28 cellular contexts compared by ENCODE assay signal in genomic region chr18:10989486-10989885, GRCh38.
"Had no signal": no experiment of that assay in that cellular context is flagged by ENCODE, and none has a peak within 500 bp of the region (broad histone marks: within the 10 kb centered on the region; RNA-seq: fewer than 3 reads in every experiment).

No MANE protein-coding gene starts in this region.

- ATAC-seq: effector memory CD8-positive, alpha-beta T cell; esophagus mucosa; foreskin keratinocyte; gastrocnemius medialis; gastroesophageal sphincter; heart left ventricle; heart right ventricle had no signal

- DNase-seq: colonic mucosa; cortex of kidney; dorsolateral prefrontal cortex; effector CD4-positive, alpha-beta T cell; effector CD8-positive, alpha-beta T cell; effector memory CD4-positive, alpha-beta T cell; effector memory CD8-positive, alpha-beta T cell; endodermal cell; erythroblast; esophagus squamous epithelium; foreskin fibroblast; foreskin keratinocyte; foreskin melanocyte; gastrocnemius medialis; glutamatergic neuron; head of caudate nucleus; heart left ventricle; heart right ventricle; hippocampal formation had no signal

- H3K4me3 ChIP-seq: colonic mucosa, coronary artery, dorsolateral prefrontal cortex, esophagus muscularis mucosa, esophagus squamous epithelium, gastrocnemius medialis, gastroesophageal sphincter, heart left ventricle, heart right ventricle, hepatocyte had no signal

- H3K4me2 ChIP-seq: hepatocyte had no signal

- H3K27ac ChIP-seq: colonic mucosa, coronary artery, dorsolateral prefrontal cortex, epithelial cell of prostate, esophagus muscularis mucosa, esophagus squamous epithelium, foreskin keratinocyte, gastrocnemius medialis, gastroesophageal sphincter, heart left ventricle, heart right ventricle, hepatocyte had no signal

- FAIRE-seq: colon, endometrium, frontal cortex had no signal

- H3K79me2 ChIP-seq: hepatocyte had no signal

- H3K9me3 ChIP-seq: colonic mucosa had no signal

- H3K27me3 ChIP-seq: colonic mucosa, dorsolateral prefrontal cortex, esophagus muscularis mucosa, esophagus squamous epithelium, foreskin keratinocyte, gastroesophageal sphincter, heart left ventricle, heart right ventricle, hepatocyte had no signal

- H3K4me1 ChIP-seq: colonic mucosa, esophagus muscularis mucosa, esophagus squamous epithelium, foreskin keratinocyte, gastrocnemius medialis, gastroesophageal sphincter, heart left ventricle, heart right ventricle had no signal

- H2AFZ ChIP-seq: hepatocyte had no signal

- H3K36me3 ChIP-seq: colonic mucosa, esophagus muscularis mucosa, esophagus squamous epithelium, gastrocnemius medialis, gastroesophageal sphincter, heart left ventricle, heart right ventricle had no signal
